1 cellular context compared by ENCODE assay signal in genomic region chr1:35120458-35121133, GRCh38.
TF ChIP-seq lines count a peak whose summit lies in the region.

No MANE protein-coding gene starts in this region.

TF ChIP-seq in HepG2, 621 proteins besides CTCF, POLR2A, EP300 and RAD21 (continued from another document and continues in another):
- TF ChIP-seq ZNF7 (CRISPR knock-in tag; IDR thresholded peaks at IDR 0.05), result no peak
- TF ChIP-seq ZNF256 (CRISPR knock-in tag; conservative IDR thresholded peaks at IDR 0.05), result no peak
- no peak for TF ChIP-seq SSRP1 (CRISPR knock-in tag; IDR thresholded peaks at IDR 0.05)
- TF ChIP-seq IRF1 (CRISPR knock-in tag; IDR thresholded peaks at IDR 0.05; ENCODE audit: low read depth), result 0 out of 2 replicates have a peak, but pooled peaks have one; percentile 19
- TF ChIP-seq PCBP2 (optimal IDR thresholded peaks at IDR 0.05; ENCODE audit: low read depth, low read length, poor library complexity, severe bottlenecking), result no peak
- TF ChIP-seq ZMYM2 (CRISPR knock-in tag; IDR thresholded peaks at IDR 0.05), result no peak
- no peak for TF ChIP-seq ZFP41 (CRISPR knock-in tag; IDR thresholded peaks at IDR 0.05; ENCODE audit: borderline replicate concordance)
- TF ChIP-seq MXD3 (CRISPR knock-in tag; IDR thresholded peaks at IDR 0.05), result no peak
- TF ChIP-seq, protein P1, sequence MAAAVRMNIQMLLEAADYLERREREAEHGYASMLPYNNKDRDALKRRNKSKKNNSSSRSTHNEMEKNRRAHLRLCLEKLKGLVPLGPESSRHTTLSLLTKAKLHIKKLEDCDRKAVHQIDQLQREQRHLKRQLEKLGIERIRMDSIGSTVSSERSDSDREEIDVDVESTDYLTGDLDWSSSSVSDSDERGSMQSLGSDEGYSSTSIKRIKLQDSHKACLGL (CRISPR knock-in tag; IDR thresholded peaks at IDR 0.05), result peak; percentile 55; the same call in 1 of the 2 replicates
- TF ChIP-seq NFIB (CRISPR knock-in tag; IDR thresholded peaks at IDR 0.05; ENCODE audit: borderline replicate concordance), result no peak
- no peak for TF ChIP-seq SCMH1 (CRISPR knock-in tag; IDR thresholded peaks at IDR 0.05; ENCODE audit: borderline replicate concordance)
- no peak for TF ChIP-seq JUN (CRISPR knock-in tag; IDR thresholded peaks at IDR 0.05)
- TF ChIP-seq, protein P2, sequence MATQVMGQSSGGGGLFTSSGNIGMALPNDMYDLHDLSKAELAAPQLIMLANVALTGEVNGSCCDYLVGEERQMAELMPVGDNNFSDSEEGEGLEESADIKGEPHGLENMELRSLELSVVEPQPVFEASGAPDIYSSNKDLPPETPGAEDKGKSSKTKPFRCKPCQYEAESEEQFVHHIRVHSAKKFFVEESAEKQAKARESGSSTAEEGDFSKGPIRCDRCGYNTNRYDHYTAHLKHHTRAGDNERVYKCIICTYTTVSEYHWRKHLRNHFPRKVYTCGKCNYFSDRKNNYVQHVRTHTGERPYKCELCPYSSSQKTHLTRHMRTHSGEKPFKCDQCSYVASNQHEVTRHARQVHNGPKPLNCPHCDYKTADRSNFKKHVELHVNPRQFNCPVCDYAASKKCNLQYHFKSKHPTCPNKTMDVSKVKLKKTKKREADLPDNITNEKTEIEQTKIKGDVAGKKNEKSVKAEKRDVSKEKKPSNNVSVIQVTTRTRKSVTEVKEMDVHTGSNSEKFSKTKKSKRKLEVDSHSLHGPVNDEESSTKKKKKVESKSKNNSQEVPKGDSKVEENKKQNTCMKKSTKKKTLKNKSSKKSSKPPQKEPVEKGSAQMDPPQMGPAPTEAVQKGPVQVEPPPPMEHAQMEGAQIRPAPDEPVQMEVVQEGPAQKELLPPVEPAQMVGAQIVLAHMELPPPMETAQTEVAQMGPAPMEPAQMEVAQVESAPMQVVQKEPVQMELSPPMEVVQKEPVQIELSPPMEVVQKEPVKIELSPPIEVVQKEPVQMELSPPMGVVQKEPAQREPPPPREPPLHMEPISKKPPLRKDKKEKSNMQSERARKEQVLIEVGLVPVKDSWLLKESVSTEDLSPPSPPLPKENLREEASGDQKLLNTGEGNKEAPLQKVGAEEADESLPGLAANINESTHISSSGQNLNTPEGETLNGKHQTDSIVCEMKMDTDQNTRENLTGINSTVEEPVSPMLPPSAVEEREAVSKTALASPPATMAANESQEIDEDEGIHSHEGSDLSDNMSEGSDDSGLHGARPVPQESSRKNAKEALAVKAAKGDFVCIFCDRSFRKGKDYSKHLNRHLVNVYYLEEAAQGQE (IDR thresholded peaks at IDR 0.05; ENCODE audit: borderline replicate concordance in 1 of 2, low read depth in 1 of 2, low read length in 2 of 2), result no peak
- no peak for TF ChIP-seq ZNF460 (CRISPR knock-in tag; IDR thresholded peaks at IDR 0.05; ENCODE audit: borderline replicate concordance)
- no peak for TF ChIP-seq ZFP1 (CRISPR knock-in tag; IDR thresholded peaks at IDR 0.05)
- no peak for TF ChIP-seq SETDB1 (CRISPR knock-in tag; IDR thresholded peaks at IDR 0.05; ENCODE audit: borderline replicate concordance)
- no peak for TF ChIP-seq ZFYVE20 (CRISPR knock-in tag; IDR thresholded peaks at IDR 0.05; ENCODE audit: borderline replicate concordance, low read depth)
- TF ChIP-seq, protein P3, sequence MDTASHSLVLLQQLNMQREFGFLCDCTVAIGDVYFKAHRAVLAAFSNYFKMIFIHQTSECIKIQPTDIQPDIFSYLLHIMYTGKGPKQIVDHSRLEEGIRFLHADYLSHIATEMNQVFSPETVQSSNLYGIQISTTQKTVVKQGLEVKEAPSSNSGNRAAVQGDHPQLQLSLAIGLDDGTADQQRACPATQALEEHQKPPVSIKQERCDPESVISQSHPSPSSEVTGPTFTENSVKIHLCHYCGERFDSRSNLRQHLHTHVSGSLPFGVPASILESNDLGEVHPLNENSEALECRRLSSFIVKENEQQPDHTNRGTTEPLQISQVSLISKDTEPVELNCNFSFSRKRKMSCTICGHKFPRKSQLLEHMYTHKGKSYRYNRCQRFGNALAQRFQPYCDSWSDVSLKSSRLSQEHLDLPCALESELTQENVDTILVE (CRISPR knock-in tag; IDR thresholded peaks at IDR 0.05), result no peak
- no peak for TF ChIP-seq DNMT3B (CRISPR knock-in tag; conservative IDR thresholded peaks at IDR 0.05)
- no peak for TF ChIP-seq NFIC (IDR thresholded peaks at IDR 0.05; ENCODE audit: low read length)
- TF ChIP-seq ARNT2 (CRISPR knock-in tag; IDR thresholded peaks at IDR 0.05; ENCODE audit: low read depth), result 0 out of 2 replicates have a peak, but pooled peaks have one; percentile 24
- TF ChIP-seq HES4 (CRISPR knock-in tag; IDR thresholded peaks at IDR 0.05; ENCODE audit: borderline replicate concordance), result no peak
- no peak for TF ChIP-seq ZNF337 (CRISPR knock-in tag; IDR thresholded peaks at IDR 0.05; ENCODE audit: borderline replicate concordance, low read depth)
- TF ChIP-seq, protein P4, sequence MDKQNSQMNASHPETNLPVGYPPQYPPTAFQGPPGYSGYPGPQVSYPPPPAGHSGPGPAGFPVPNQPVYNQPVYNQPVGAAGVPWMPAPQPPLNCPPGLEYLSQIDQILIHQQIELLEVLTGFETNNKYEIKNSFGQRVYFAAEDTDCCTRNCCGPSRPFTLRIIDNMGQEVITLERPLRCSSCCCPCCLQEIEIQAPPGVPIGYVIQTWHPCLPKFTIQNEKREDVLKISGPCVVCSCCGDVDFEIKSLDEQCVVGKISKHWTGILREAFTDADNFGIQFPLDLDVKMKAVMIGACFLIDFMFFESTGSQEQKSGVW (CRISPR knock-in tag; IDR thresholded peaks at IDR 0.05; ENCODE audit: borderline replicate concordance), result no peak
- TF ChIP-seq PRPF4 (IDR thresholded peaks at IDR 0.05; ENCODE audit: low read depth, low read length, poor library complexity, severe bottlenecking), result no peak
- TF ChIP-seq ZNF709 (CRISPR knock-in tag; IDR thresholded peaks at IDR 0.05), result no peak
- 0 out of 2 replicates have a peak, but pooled peaks have one; percentile 36 for TF ChIP-seq POGK (CRISPR knock-in tag; conservative IDR thresholded peaks at IDR 0.05)
- 0 out of 2 replicates have a peak, but pooled peaks have one; percentile 20 for TF ChIP-seq KMT2B (CRISPR knock-in tag; IDR thresholded peaks at IDR 0.05)
- no peak for TF ChIP-seq ZNF629 (CRISPR knock-in tag; conservative IDR thresholded peaks at IDR 0.05)
- no peak for TF ChIP-seq KIAA2018 (CRISPR knock-in tag; IDR thresholded peaks at IDR 0.05; ENCODE audit: borderline replicate concordance)
- no peak for TF ChIP-seq ZNF792 (CRISPR knock-in tag; IDR thresholded peaks at IDR 0.05)
- TF ChIP-seq KLF11 (CRISPR knock-in tag; IDR thresholded peaks at IDR 0.05), result no peak
- TF ChIP-seq ZNF737 (CRISPR knock-in tag; IDR thresholded peaks at IDR 0.05; ENCODE audit: borderline replicate concordance), result no peak
- no peak for TF ChIP-seq KAT7 (CRISPR knock-in tag; IDR thresholded peaks at IDR 0.05; ENCODE audit: borderline replicate concordance)
- TF ChIP-seq HNRNPL (IDR thresholded peaks at IDR 0.05; ENCODE audit: low read depth, low read length), result no peak
- no peak for TF ChIP-seq ZNF839 (CRISPR knock-in tag; IDR thresholded peaks at IDR 0.05; ENCODE audit: borderline replicate concordance)
- no peak for TF ChIP-seq NKX3-1 (CRISPR knock-in tag; IDR thresholded peaks at IDR 0.05)
- TF ChIP-seq SRSF4 (IDR thresholded peaks at IDR 0.05; ENCODE audit: low read depth, low read length, poor library complexity, severe bottlenecking), result no peak
- TF ChIP-seq CHD2 (IDR thresholded peaks at IDR 0.05; ENCODE audit: low read depth, low read length), result no peak
- TF ChIP-seq, protein P5, sequence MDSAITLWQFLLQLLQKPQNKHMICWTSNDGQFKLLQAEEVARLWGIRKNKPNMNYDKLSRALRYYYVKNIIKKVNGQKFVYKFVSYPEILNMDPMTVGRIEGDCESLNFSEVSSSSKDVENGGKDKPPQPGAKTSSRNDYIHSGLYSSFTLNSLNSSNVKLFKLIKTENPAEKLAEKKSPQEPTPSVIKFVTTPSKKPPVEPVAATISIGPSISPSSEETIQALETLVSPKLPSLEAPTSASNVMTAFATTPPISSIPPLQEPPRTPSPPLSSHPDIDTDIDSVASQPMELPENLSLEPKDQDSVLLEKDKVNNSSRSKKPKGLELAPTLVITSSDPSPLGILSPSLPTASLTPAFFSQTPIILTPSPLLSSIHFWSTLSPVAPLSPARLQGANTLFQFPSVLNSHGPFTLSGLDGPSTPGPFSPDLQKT (CRISPR knock-in tag; IDR thresholded peaks at IDR 0.05; ENCODE audit: borderline replicate concordance), result no peak
- TF ChIP-seq EED (CRISPR knock-in tag; IDR thresholded peaks at IDR 0.05), result no peak
- TF ChIP-seq ZNF703 (CRISPR knock-in tag; IDR thresholded peaks at IDR 0.05; ENCODE audit: borderline replicate concordance), result no peak
- TF ChIP-seq REPIN1 (CRISPR knock-in tag; IDR thresholded peaks at IDR 0.05; ENCODE audit: borderline replicate concordance, low read depth), result no peak
- TF ChIP-seq RFX1 (IDR thresholded peaks at IDR 0.05), result no peak
- TF ChIP-seq SIX1 (CRISPR knock-in tag; IDR thresholded peaks at IDR 0.05; ENCODE audit: borderline replicate concordance), result no peak
- no peak for TF ChIP-seq DDIT3 (CRISPR knock-in tag; IDR thresholded peaks at IDR 0.05)
- TF ChIP-seq ZIK1 (CRISPR knock-in tag; IDR thresholded peaks at IDR 0.05; ENCODE audit: borderline replicate concordance, low read depth), result no peak
